ENCODE assay signal across 13 cellular contexts in genomic region chr18:2916184-2916583, GRCh38.
DNase-seq lines count a peak whose midpoint lies in the region; ATAC-seq and TF ChIP-seq lines count a peak whose summit lies in the region.
"Had no signal": no experiment of that assay in that cellular context is flagged by ENCODE, and none has a peak within 500 bp of the region (broad histone marks: within the 10 kb centered on the region; RNA-seq: fewer than 3 reads in every experiment).

No MANE protein-coding gene starts in this region.

- H3K4me3 Mint-ChIP-seq in activated CD8-positive, alpha-beta memory T cell treated with anti-CD3 and anti-CD28 coated beads, Interleukin-2, amount 10 ng/mL, durations not matched to agents 7 days and 5 days, result no peak overlapping the region

- 87 to 91% methylated on average over 7 of the region's 7 CpGs for WGBS in thyroid gland, 2 donors

- no peak for TF ChIP-seq CTCF in VCaP (conservative IDR thresholded peaks at IDR 0.05)
- no peak for TF ChIP-seq CTCF in thyroid gland (IDR thresholded peaks at IDR 0.05)

- CTCF ChIA-PET in activated CD8-positive, alpha-beta memory T cell treated with anti-CD3 and anti-CD28 coated beads, Interleukin-2, amount 10 ng/mL, durations not matched to agents 7 days and 5 days (lab: Charles Lee), result interaction anchor here (1.0 to 1.8 kb wide), 2 partner anchors 17 to 69 kb away, joined by 3 to 4 read pairs; no protein-coding TSS in a partner anchor

- intact Hi-C loops in thyroid gland (cut with DNase I), result loop anchor here (10.0 kb wide), 1 partner anchor 141 kb away; no protein-coding TSS in a partner anchor

- H3K27ac ChIP-seq in VCaP (peak overlapping the region; percentile 65), thyroid gland (peak overlapping the region; percentile 38 to 74 (median 44))

- peaks cover 14 to 18% of the 10 kb centered on the region in 2 donors for H3K4me1 ChIP-seq in thyroid gland

- no peak overlapping the region for H3K27ac Mint-ChIP-seq in activated CD8-positive, alpha-beta memory T cell treated with anti-CD3 and anti-CD28 coated beads, Interleukin-2, amount 10 ng/mL, durations not matched to agents 7 days and 5 days

- H3K9me3 ChIP-seq in thyroid gland, result no peaks in the 10 kb centered on the region

- no peak for ATAC-seq in activated CD8-positive, alpha-beta memory T cell treated with anti-CD3 and anti-CD28 coated beads, Interleukin-2, amount 10 ng/mL, durations not matched to agents 7 days and 5 days
- no peak for ATAC-seq in HG03354 (IDR thresholded peaks at IDR 0.05; ENCODE audit: poor library complexity, severe bottlenecking, unreplicated experiment)
- no peak for ATAC-seq in HG02571 (IDR thresholded peaks at IDR 0.05; ENCODE audit: unreplicated experiment)
- ATAC-seq: left cardiac atrium had no signal

- TF ChIP-seq POLR2A in thyroid gland (IDR thresholded peaks at IDR 0.05), result no peak

- peaks cover 33% of the 10 kb centered on the region for H3K36me3 Mint-ChIP-seq in activated CD8-positive, alpha-beta memory T cell treated with anti-CD3 and anti-CD28 coated beads, Interleukin-2, amount 10 ng/mL, durations not matched to agents 7 days and 5 days

- DNase-seq in activated CD8-positive, alpha-beta memory T cell treated with anti-CD3 and anti-CD28 coated beads, Interleukin-2, amount 50 U/mL, for 48 hours, result peak; percentile 32
- DNase-seq in activated CD8-positive, alpha-beta memory T cell treated with anti-CD3 and anti-CD28 coated beads, Interleukin-2, amount 10 ng/mL, durations not matched to agents 7 days and 5 days, result no peak
- DNase-seq in iPS-NIHi11 (ENCODE audit: low spot score) (peak; percentile 38), thyroid gland (no peak), NCI-H1436 treated with DMSO at 0.1 percent for 48 hours (lab: John Stamatoyannopoulos, UW) (no peak)
- DNase-seq: cerebellar nuclear complex; GF-D8; left cardiac atrium; NCI-H2029; stimulated activated naive CD4-positive, alpha-beta T cell treated with Interleukin-2 at 50 U/mL for 16 hours had no signal

- H3K9me3 Mint-ChIP-seq in activated CD8-positive, alpha-beta memory T cell treated with anti-CD3 and anti-CD28 coated beads, Interleukin-2, amount 10 ng/mL, durations not matched to agents 7 days and 5 days (ENCODE audit: low read depth), result no peaks in the 10 kb centered on the region

- H3K27me3 Mint-ChIP-seq in activated CD8-positive, alpha-beta memory T cell treated with anti-CD3 and anti-CD28 coated beads, Interleukin-2, amount 10 ng/mL, durations not matched to agents 7 days and 5 days, result no peaks in the 10 kb centered on the region

- no peaks in the 10 kb centered on the region for H3K27me3 ChIP-seq in thyroid gland

- peaks cover 8% of the 10 kb centered on the region for H3K4me1 Mint-ChIP-seq in activated CD8-positive, alpha-beta memory T cell treated with anti-CD3 and anti-CD28 coated beads, Interleukin-2, amount 10 ng/mL, durations not matched to agents 7 days and 5 days

- H3K36me3 ChIP-seq in thyroid gland, result peaks cover 48% of the 10 kb centered on the region in 2 donors

- H3K4me3 ChIP-seq in thyroid gland (replicated peaks in 1 of 3), result no peak overlapping the region

Comparison
In these comparisons a context has a peak if more than half of its experiments do, and no peak if none do; other contexts are left out.
1. DNase-seq: peak in activated CD8-positive, alpha-beta memory T cell treated with anti-CD3 and anti-CD28 coated beads, Interleukin-2, amount 50 U/mL, for 48 hours (single experiment) and iPS-NIHi11 (single experiment); none in activated CD8-positive, alpha-beta memory T cell treated with anti-CD3 and anti-CD28 coated beads, Interleukin-2, amount 10 ng/mL, durations not matched to agents 7 days and 5 days (single experiment), thyroid gland (0 of 2) and NCI-H1436 treated with DMSO at 0.1 percent for 48 hours (single experiment).